In the genomic region with DNA sequence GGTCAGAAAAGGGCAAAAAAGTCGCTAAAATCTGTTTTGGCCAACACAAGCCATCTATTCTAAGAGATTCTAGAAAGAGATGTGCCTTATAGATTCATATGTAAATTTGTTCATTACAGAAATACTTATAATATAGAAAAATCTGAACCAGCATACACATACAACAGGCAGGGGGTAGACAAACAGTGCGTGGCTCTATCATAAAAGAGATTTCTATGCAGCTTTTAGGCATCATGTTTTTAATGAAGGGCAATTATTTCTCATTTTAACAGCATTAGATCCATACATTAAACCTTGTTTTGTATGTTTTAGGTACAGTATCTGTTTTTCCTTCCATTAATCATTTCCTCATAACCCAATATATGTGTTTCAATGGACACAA, we compare ENCODE assay signal across 9 cellular contexts. TPM values are rescaled to one million over a fixed set of nuclear protein-coding genes. Genes with fewer than 3 reads are reported as not detected.
DNase-seq lines count a peak whose midpoint lies in the region; ATAC-seq and TF ChIP-seq lines count a peak whose summit lies in the region.
"Had no signal": no experiment of that assay in that cellular context is flagged by ENCODE, and none has a peak within 500 bp of the region (broad histone marks: within the 10 kb centered on the region; RNA-seq: fewer than 3 reads in every experiment).

No MANE protein-coding gene starts in this region.

- H3K4me1 ChIP-seq in left lung (peaks cover 7 to 33% of the 10 kb centered on the region in 2 donors), suprapubic skin (peaks cover 29% of the 10 kb centered on the region)

- H3K36me3 ChIP-seq in left lung (peaks cover 0 to 3% of the 10 kb centered on the region in 2 donors), suprapubic skin (peaks cover 8% of the 10 kb centered on the region)

- no peak for TF ChIP-seq POLR2A in suprapubic skin (IDR thresholded peaks at IDR 0.05)

- TF ChIP-seq CTCF in left lung (IDR thresholded peaks at IDR 0.05), result no peak
- no peak for TF ChIP-seq CTCF in suprapubic skin (IDR thresholded peaks at IDR 0.05)
- no peak for TF ChIP-seq CTCF in GM10266 (IDR thresholded peaks at IDR 0.05; ENCODE audit: control insufficient read depth, insufficient read depth, low read depth, missing control alignments)

- intact Hi-C loops in activated CD4-positive, alpha-beta T cell treated with anti-CD3 and anti-CD28 coated beads for 36 hours (cut with DNase I, micrococcal nuclease), result loop anchor here (1.0 to 10.0 kb wide), 7 partner anchors 16 to 266 kb away; partner anchors contain the start of genes BTN2A1 (in 1 of the 2), BTN2A2 (in 1 of the 2), BTN3A1 (in 1 of the 2) and BTN3A2 (in 1 of the 2)
- intact Hi-C loops in activated T-helper 2 cell treated with anti-CD3 and anti-CD28 coated beads, Interferon-gamma antibody, Interleukin-2, Interleukin-4, amounts not matched to agents 10 μg/mL and 5 μg/mL and 100 μg/mL, durations not matched to agents 14 hours and 24 hours and 36 hours (cut with micrococcal nuclease), result loop anchor here (1.0 to 2.0 kb wide), 3 partner anchors 16 to 33 kb away; partner anchors contain the start of gene BTN2A1
- intact Hi-C loops in left lung (cut with DNase I), result no loop called here

- H3K9me3 ChIP-seq in left lung, result no peaks in the 10 kb centered on the region
- H3K9me3 ChIP-seq in suprapubic skin, result no peaks in the 10 kb centered on the region

- H3K36me3 Mint-ChIP-seq in activated CD4-positive, alpha-beta T cell treated with anti-CD3 and anti-CD28 coated beads for 36 hours (ENCODE audit: low read depth), result peaks cover 21% of the 10 kb centered on the region
- H3K36me3 Mint-ChIP-seq in activated T-helper 2 cell treated with anti-CD3 and anti-CD28 coated beads, Interferon-gamma antibody, Interleukin-2, Interleukin-4, amounts not matched to agents 10 μg/mL and 5 μg/mL and 100 μg/mL, durations not matched to agents 14 hours and 24 hours and 36 hours (ENCODE audit: low read depth), result peaks cover 39% of the 10 kb centered on the region

- H3K4me3 Mint-ChIP-seq in activated CD4-positive, alpha-beta T cell treated with anti-CD3 and anti-CD28 coated beads for 36 hours, result peak overlapping the region; percentile 96
- peak overlapping the region; percentile 96 for H3K4me3 Mint-ChIP-seq in activated T-helper 2 cell treated with anti-CD3 and anti-CD28 coated beads, Interferon-gamma antibody, Interleukin-2, Interleukin-4, amounts not matched to agents 10 μg/mL and 5 μg/mL and 100 μg/mL, durations not matched to agents 14 hours and 24 hours and 36 hours (ENCODE audit: low read depth)

- peak overlapping the region; percentile 98 for H3K27ac Mint-ChIP-seq in activated CD4-positive, alpha-beta T cell treated with anti-CD3 and anti-CD28 coated beads for 36 hours
- peak overlapping the region; percentile 97 for H3K27ac Mint-ChIP-seq in activated T-helper 2 cell treated with anti-CD3 and anti-CD28 coated beads, Interferon-gamma antibody, Interleukin-2, Interleukin-4, amounts not matched to agents 10 μg/mL and 5 μg/mL and 100 μg/mL, durations not matched to agents 14 hours and 24 hours and 36 hours

- no peaks in the 10 kb centered on the region for H3K27me3 Mint-ChIP-seq in activated CD4-positive, alpha-beta T cell treated with anti-CD3 and anti-CD28 coated beads for 36 hours
- H3K27me3 Mint-ChIP-seq in activated T-helper 2 cell treated with anti-CD3 and anti-CD28 coated beads, Interferon-gamma antibody, Interleukin-2, Interleukin-4, amounts not matched to agents 10 μg/mL and 5 μg/mL and 100 μg/mL, durations not matched to agents 14 hours and 24 hours and 36 hours (ENCODE audit: low read depth), result no peaks in the 10 kb centered on the region

- H3K27me3 ChIP-seq in left lung, result no peaks in the 10 kb centered on the region
- no peaks in the 10 kb centered on the region for H3K27me3 ChIP-seq in suprapubic skin

- TF ChIP-seq EP300 in suprapubic skin (IDR thresholded peaks at IDR 0.05), result no peak

- CTCF ChIA-PET in activated CD4-positive, alpha-beta T cell treated with anti-CD3 and anti-CD28 coated beads for 36 hours (lab: Charles Lee), result interaction anchor here (1.1 kb wide), 1 partner anchor 22 kb away, joined by 4 read pairs; no protein-coding TSS in a partner anchor

- DNase-seq in activated CD4-positive, alpha-beta T cell treated with anti-CD3 and anti-CD28 coated beads for 36 hours, result no peak
- DNase-seq in activated CD4-positive, alpha-beta T cell treated with anti-CD3 and anti-CD28 coated beads for 48 hours, result no peak
- no peak for DNase-seq in activated T-helper 2 cell treated with anti-CD3 and anti-CD28 coated beads, Interferon-gamma antibody, Interleukin-2, Interleukin-4, amounts not matched to agents 10 μg/mL and 5 μg/mL and 100 μg/mL, durations not matched to agents 14 hours and 24 hours and 36 hours (ENCODE audit: low spot score)
- DNase-seq in left lung, result no peak
- no peak for DNase-seq in suprapubic skin (ENCODE audit: low spot score in 2 of 2)
- no peak for DNase-seq in NCI-H187 (lab: John Stamatoyannopoulos, UW)
- DNase-seq in GM10266 (ENCODE audit: extremely low spot score), result no peak

- H3K27ac ChIP-seq in left lung (peak overlapping the region; percentile 88 to 93), suprapubic skin (peak overlapping the region; percentile 83)

- WGBS in suprapubic skin, result 20% methylated on average over 2 of the region's 2 CpGs

- H3K9me3 Mint-ChIP-seq in activated CD4-positive, alpha-beta T cell treated with anti-CD3 and anti-CD28 coated beads for 36 hours (ENCODE audit: low read depth), result no peaks in the 10 kb centered on the region
- no peaks in the 10 kb centered on the region for H3K9me3 Mint-ChIP-seq in activated T-helper 2 cell treated with anti-CD3 and anti-CD28 coated beads, Interferon-gamma antibody, Interleukin-2, Interleukin-4, amounts not matched to agents 10 μg/mL and 5 μg/mL and 100 μg/mL, durations not matched to agents 14 hours and 24 hours and 36 hours

- peaks cover 54% of the 10 kb centered on the region for H3K4me1 Mint-ChIP-seq in activated CD4-positive, alpha-beta T cell treated with anti-CD3 and anti-CD28 coated beads for 36 hours
- peaks cover 43% of the 10 kb centered on the region for H3K4me1 Mint-ChIP-seq in activated T-helper 2 cell treated with anti-CD3 and anti-CD28 coated beads, Interferon-gamma antibody, Interleukin-2, Interleukin-4, amounts not matched to agents 10 μg/mL and 5 μg/mL and 100 μg/mL, durations not matched to agents 14 hours and 24 hours and 36 hours (ENCODE audit: low read depth)

- no peak for ATAC-seq in activated CD4-positive, alpha-beta T cell treated with anti-CD3 and anti-CD28 coated beads for 36 hours
- ATAC-seq in left lung (peak; percentile 33), HG03571 (IDR thresholded peaks at IDR 0.05; ENCODE audit: unreplicated experiment) (no peak)

- POLR2A ChIA-PET in activated CD4-positive, alpha-beta T cell treated with anti-CD3 and anti-CD28 coated beads for 36 hours (lab: Charles Lee), result interaction anchor here (0.6 kb wide), 1 partner anchor 44 kb away, joined by 6 read pairs; no protein-coding TSS in a partner anchor

- peak overlapping the region; percentile 38 to 63 for H3K4me3 ChIP-seq in left lung
- peak overlapping the region; percentile 52 for H3K4me3 ChIP-seq in suprapubic skin

RNA-seq across cellular contexts. Expression of gene BTN3A3, which starts 0.7 kb away (rescaled TPM):
- 10 to 100 TPM; 33.3 to 34.1 TPM for total RNA-seq in activated CD4-positive, alpha-beta T cell treated with anti-CD3 and anti-CD28 coated beads for 36 hours
- total RNA-seq in activated T-helper 2 cell treated with anti-CD3 and anti-CD28 coated beads, Interferon-gamma antibody, Interleukin-2, Interleukin-4, amounts not matched to agents 10 μg/mL and 5 μg/mL and 100 μg/mL, durations not matched to agents 14 hours and 24 hours and 36 hours, result 36.4 and 41.9 TPM in 2 replicates
- total RNA-seq in left lung (10 to 100 TPM; 41.1 to 54.7 TPM), suprapubic skin (10 to 100 TPM in 3 of 4 donors, 1 to 10 TPM in 1; 9.5 to 19.2 (median 12.2) TPM)

RNA-seq across cellular contexts. Expression of gene BTN2A1, which starts 16.8 kb away (rescaled TPM):
- 10 to 100 TPM; 17.3 to 17.5 TPM for total RNA-seq in activated CD4-positive, alpha-beta T cell treated with anti-CD3 and anti-CD28 coated beads for 36 hours
- total RNA-seq in activated T-helper 2 cell treated with anti-CD3 and anti-CD28 coated beads, Interferon-gamma antibody, Interleukin-2, Interleukin-4, amounts not matched to agents 10 μg/mL and 5 μg/mL and 100 μg/mL, durations not matched to agents 14 hours and 24 hours and 36 hours, result 20.2 and 23.0 TPM in 2 replicates
- 10 to 100 TPM; 17.5 to 34.7 TPM for total RNA-seq in left lung
- total RNA-seq in suprapubic skin, result 10 to 100 TPM in 2 of 4 donors, 1 to 10 TPM in 2; 9.1 to 31.9 (median 12.9) TPM

RNA-seq across cellular contexts. Expression of gene BTN3A1, which starts 38.9 kb away (rescaled TPM):
- total RNA-seq in activated CD4-positive, alpha-beta T cell treated with anti-CD3 and anti-CD28 coated beads for 36 hours, result 10 to 100 TPM; 31.4 to 33.2 TPM
- 34.8 and 38.6 TPM in 2 replicates for total RNA-seq in activated T-helper 2 cell treated with anti-CD3 and anti-CD28 coated beads, Interferon-gamma antibody, Interleukin-2, Interleukin-4, amounts not matched to agents 10 μg/mL and 5 μg/mL and 100 μg/mL, durations not matched to agents 14 hours and 24 hours and 36 hours
- total RNA-seq in left lung (10 to 100 TPM; 48.0 to 54.5 TPM), suprapubic skin (10 to 100 TPM; 11.4 to 28.1 (median 14.5) TPM)

RNA-seq across cellular contexts. Expression of gene BTN2A2, which starts 58.1 kb away (rescaled TPM):
- 10 to 100 TPM; 13.6 to 14.7 TPM for total RNA-seq in activated CD4-positive, alpha-beta T cell treated with anti-CD3 and anti-CD28 coated beads for 36 hours
- 23.9 and 24.6 TPM in 2 replicates for total RNA-seq in activated T-helper 2 cell treated with anti-CD3 and anti-CD28 coated beads, Interferon-gamma antibody, Interleukin-2, Interleukin-4, amounts not matched to agents 10 μg/mL and 5 μg/mL and 100 μg/mL, durations not matched to agents 14 hours and 24 hours and 36 hours
- total RNA-seq in left lung (10 to 100 TPM; 16.6 to 21.0 TPM), suprapubic skin (10 to 100 TPM in 2 of 4 donors, 1 to 10 TPM in 2; 6.7 to 27.6 (median 11.5) TPM)

RNA-seq across cellular contexts. Expression of gene BTN1A1, which starts 59.1 kb away (rescaled TPM):
- total RNA-seq in activated CD4-positive, alpha-beta T cell treated with anti-CD3 and anti-CD28 coated beads for 36 hours, result not detected
- not detected in 2 replicates for total RNA-seq in activated T-helper 2 cell treated with anti-CD3 and anti-CD28 coated beads, Interferon-gamma antibody, Interleukin-2, Interleukin-4, amounts not matched to agents 10 μg/mL and 5 μg/mL and 100 μg/mL, durations not matched to agents 14 hours and 24 hours and 36 hours
- total RNA-seq in left lung (not detected), suprapubic skin (not detected)
- total RNA-seq: temporal lobe had no signal

Comparison
In these comparisons a context has a peak if more than half of its experiments do, and no peak if none do; other contexts are left out.
1. intact Hi-C loops: an anchor here in activated CD4-positive, alpha-beta T cell treated with anti-CD3 and anti-CD28 coated beads for 36 hours (1.0 to 10.0 kb wide) and activated T-helper 2 cell treated with anti-CD3 and anti-CD28 coated beads, Interferon-gamma antibody, Interleukin-2, Interleukin-4, amounts not matched to agents 10 μg/mL and 5 μg/mL and 100 μg/mL, durations not matched to agents 14 hours and 24 hours and 36 hours (1.0 to 2.0 kb wide); none called in left lung.